Comparison of ENCODE assay signal across 16 cellular contexts in genomic region chr4:56914336-56914735, GRCh38.
"Had no signal": no experiment of that assay in that cellular context is flagged by ENCODE, and none has a peak within 500 bp of the region (broad histone marks: within the 10 kb centered on the region; RNA-seq: fewer than 3 reads in every experiment).

No MANE protein-coding gene starts in this region.

- H3K36me3 ChIP-seq: ovary, thoracic aorta had no signal

- H3K9me3 Mint-ChIP-seq: brain; central memory CD8-positive, alpha-beta T cell; memory B cell; nephron progenitor cell had no signal

- H3K4me3 Mint-ChIP-seq: central memory CD8-positive, alpha-beta T cell; memory B cell; nephron progenitor cell had no signal

- H3K27ac Mint-ChIP-seq: brain, memory B cell, nephron progenitor cell had no signal

- H3K27me3 ChIP-seq: left lung, ovary had no signal

- ATAC-seq: left lung had no signal

- H3K27ac ChIP-seq: left lung, ovary, thoracic aorta had no signal

- H3K9me3 ChIP-seq: left lung, ovary, thoracic aorta had no signal

- H3K27me3 Mint-ChIP-seq: central memory CD8-positive, alpha-beta T cell; memory B cell had no signal

- H3K4me3 ChIP-seq: left lung, ovary, thoracic aorta had no signal

- DNase-seq: activated CD4-positive, alpha-beta T cell treated with anti-CD3 and anti-CD28 coated beads, Interleukin-2, amount 50 U/mL, for 4 hours; activated CD4-positive, CD25-positive, alpha-beta regulatory T cell treated with anti-CD3 and anti-CD28 coated beads, Interleukin-2, amount 50 U/mL, for 72 hours; activated CD8-positive, alpha-beta memory T cell treated with anti-CD3 and anti-CD28 coated beads, Interleukin-2, amount 50 U/mL, for 48 hours; activated naive CD4-positive, alpha-beta T cell treated with anti-CD3 and anti-CD28 coated beads, Interleukin-2, amount 50 U/mL, for 16 hours; amygdala; cortex of kidney; effector CD8-positive, alpha-beta T cell; left lung; nephron progenitor cell; ovary; stimulated activated CD4-positive, alpha-beta T cell treated with anti-CD3 and anti-CD28 coated beads, Interleukin-12 subunit alpha, Interleukin-12 subunit beta, amount 100 ng/mL, for 4 hours; stimulated activated naive CD4-positive, alpha-beta T cell treated with Interleukin-2 at 50 U/mL for 16 hours had no signal
